Comparison of ENCODE assay signal across 20 cellular contexts in the genomic region with DNA sequence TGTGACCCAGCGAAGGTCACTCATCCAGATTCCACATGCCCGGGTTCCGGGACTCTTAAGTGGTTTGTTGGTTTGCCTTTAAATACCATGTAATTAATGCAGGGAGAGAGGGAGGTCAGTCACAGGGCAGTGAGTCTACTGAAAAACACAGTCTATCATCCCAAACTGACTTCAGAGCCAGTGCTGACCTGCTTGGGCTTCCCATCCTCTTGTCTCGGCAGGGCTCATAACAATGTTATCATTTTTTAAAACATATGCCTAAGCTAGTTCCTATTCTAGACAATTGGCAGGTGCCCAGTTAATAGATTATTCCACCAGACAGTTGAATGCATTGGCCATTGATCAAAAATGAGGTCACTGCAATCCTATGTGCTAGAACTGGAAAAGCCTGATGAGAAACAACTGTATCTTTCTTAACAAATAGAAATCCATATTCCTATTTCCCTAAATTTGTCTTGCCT. TPM values are rescaled to one million over a fixed set of nuclear protein-coding genes. Genes with fewer than 3 reads are reported as not detected.
DNase-seq lines count a peak whose midpoint lies in the region; FAIRE-seq and TF ChIP-seq lines count a peak whose summit lies in the region.
"Had no signal": no experiment of that assay in that cellular context is flagged by ENCODE, and none has a peak within 500 bp of the region (broad histone marks: within the 10 kb centered on the region; RNA-seq: fewer than 3 reads in every experiment).

No MANE protein-coding gene starts in this region.

- H3K36me3 ChIP-seq in stomach = no peaks in the 10 kb centered on the region
- H3K36me3 ChIP-seq: SJCRH30 had no signal

- peak overlapping the region in 3 of 5 donors; percentile 23 to 87 (median 42) for H3K27ac ChIP-seq in stomach
- H3K27ac ChIP-seq: SJCRH30 had no signal

- WGBS in stomach, 5 donors = 55 to 73% (median 66%) methylated on average over 4 of the region's 4 CpGs

- H3K4me1 ChIP-seq in stomach = peaks cover 25 to 49% (median 37%) of the 10 kb centered on the region in 4 donors

- FAIRE-seq in GM19239 (lab: Jason Lieb, UNC) = no peak
- FAIRE-seq: urothelium cell line had no signal

- H3K4me3 ChIP-seq in stomach = no peak overlapping the region
- H3K4me3 ChIP-seq: mucosa of descending colon, SJCRH30 had no signal

- no peaks in the 10 kb centered on the region for H3K27me3 ChIP-seq in stomach
- H3K27me3 ChIP-seq: SJCRH30 had no signal

- no peak for TF ChIP-seq POLR2A in stomach (IDR thresholded peaks at IDR 0.05)

- DNase-seq in NCI-H446 (lab: John Stamatoyannopoulos, UW) (peak; percentile 8), ecto neural progenitor cell (ENCODE audit: low spot score) (peak; percentile 41), left kidney (ENCODE audit: low read depth, low spot score) (peak; percentile 38), stomach (no peak), GM19239 (ENCODE audit: insufficient read length, low spot score) (no peak), DMS53 treated with DMSO at 0.1 percent for 48 hours (lab: John Stamatoyannopoulos, UW; ENCODE audit: unreplicated experiment) (no peak), Kasumi-1 (lab: John Stamatoyannopoulos, UW) (no peak)
- no peak for DNase-seq in activated effector memory CD4-positive, alpha-beta T cell treated with anti-CD3 and anti-CD28 coated beads, Interleukin-2, amount 50 U/mL, for 16 hours
- DNase-seq: activated CD4-positive, alpha-beta T cell treated with anti-CD3 and anti-CD28 coated beads, Interleukin-2, amount 10 ng/mL, durations not matched to agents 24 days and 14 days; activated CD8-positive, alpha-beta memory T cell treated with anti-CD3 and anti-CD28 coated beads, Interleukin-2, amount 10 ng/mL, durations not matched to agents 7 days and 5 days; COR-L47; cortex of kidney; left colon; mucosa of descending colon; NCI-H1417; NCI-H82; PC-3; SJCRH30; stimulated activated CD4-positive, alpha-beta T cell treated with anti-CD3 and anti-CD28 coated beads, Interleukin-4, amount 100 ng/mL, for 4 hours had no signal

- no peak for TF ChIP-seq CTCF in stomach (IDR thresholded peaks at IDR 0.05)

- intact Hi-C loops in stomach (cut with DNase I; ENCODE audit: low total_unique reads) = no loop called here

- no peak for TF ChIP-seq EP300 in stomach (IDR thresholded peaks at IDR 0.05)

- no peaks in the 10 kb centered on the region for H3K9me3 ChIP-seq in stomach
- H3K9me3 ChIP-seq: mucosa of descending colon, SJCRH30 had no signal

RNA-seq across cellular contexts. Expression of a gene that starts 51.6 kb away (rescaled TPM):
- total RNA-seq in stomach = 10 to 100 TPM in 4 of 5 donors, 1 to 10 TPM in 1; 9.4 to 31.7 (median 18.8) TPM
- polyA plus RNA-seq in stomach = 1 to 10 TPM; 1.5 to 3.1 (median 2.8) TPM

Comparison
In these comparisons a context has a peak if more than half of its experiments do, and no peak if none do; other contexts are left out.
1. DNase-seq: peak in NCI-H446 (2 of 2), ecto neural progenitor cell (single experiment) and left kidney (single experiment); none in stomach (single experiment), GM19239 (single experiment), DMS53 treated with DMSO at 0.1 percent for 48 hours (single experiment), Kasumi-1 (0 of 2) and activated effector memory CD4-positive, alpha-beta T cell treated with anti-CD3 and anti-CD28 coated beads, Interleukin-2, amount 50 U/mL, for 16 hours (single experiment).